In the genomic region with DNA sequence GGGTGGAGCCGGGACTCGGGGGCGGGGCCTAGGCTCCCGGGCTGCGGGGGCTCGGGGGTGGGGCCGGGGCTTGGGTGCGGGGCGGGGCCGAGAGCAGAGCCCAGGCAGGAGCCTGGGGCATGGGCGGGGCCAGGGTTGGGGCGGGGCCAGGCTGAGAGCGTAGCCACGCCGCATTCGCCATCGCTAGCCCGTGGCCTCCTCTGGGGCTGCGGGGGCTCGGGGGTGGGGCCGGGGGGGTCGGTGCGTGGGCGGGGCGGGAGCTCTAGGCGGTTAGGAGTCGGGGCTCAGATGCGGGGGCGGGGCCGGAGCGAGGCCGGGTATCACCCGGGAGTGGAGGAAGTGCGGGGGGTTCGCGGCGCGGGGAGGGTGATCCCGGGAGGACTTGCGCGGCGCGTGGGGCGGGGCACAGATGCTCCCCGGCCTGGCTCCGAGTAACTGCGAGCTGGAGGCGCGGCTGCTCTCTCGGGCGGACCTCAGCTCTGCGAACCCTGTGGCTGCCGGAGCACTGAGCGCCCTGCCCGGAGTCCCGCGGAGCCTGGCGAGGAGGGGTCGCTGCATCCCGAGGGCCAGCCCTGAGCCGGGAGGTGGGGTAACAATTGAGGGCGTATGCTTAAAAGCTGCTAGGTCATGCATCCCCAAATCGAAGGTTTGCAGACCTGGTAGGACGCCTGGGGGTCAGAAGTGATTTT, we compare ENCODE assay signal across 8 cellular contexts. TPM values are rescaled to one million over a fixed set of nuclear protein-coding genes. Genes with fewer than 3 reads are reported as not detected.
DNase-seq lines count a peak whose midpoint lies in the region; ATAC-seq and TF ChIP-seq lines count a peak whose summit lies in the region.

No MANE protein-coding gene starts in this region.

- POLR2A ChIA-PET in naive thymus-derived CD4-positive, alpha-beta T cell (lab: Charles Lee), result interaction anchor here (0.6 to 4.0 kb wide), 7 partner anchors 17 to 287 kb away, joined by 3 to 26 read pairs (median 3); partner anchors contain the start of gene FAM50B

- peaks cover 6% of the 10 kb centered on the region; the same call in 1 of the 2 replicates for H4K20me1 ChIP-seq in DND-41 (ENCODE audit: insufficient read depth, low read length)
- H4K20me1 ChIP-seq in GM23248 (ENCODE audit: insufficient read depth), result no peaks in the 10 kb centered on the region
- no peaks in the 10 kb centered on the region for H4K20me1 ChIP-seq in fibroblast of lung (ENCODE audit: control insufficient read depth, extremely low read depth, insufficient read depth, low read length)

- no peaks in the 10 kb centered on the region for H3K27me3 ChIP-seq in DND-41 (ENCODE audit: insufficient read depth, low read length, poor library complexity)
- H3K27me3 ChIP-seq in GM23248 (replicated peaks; ENCODE audit: insufficient read depth), result no peaks in the 10 kb centered on the region
- no peaks in the 10 kb centered on the region for H3K27me3 ChIP-seq in fibroblast of lung (ENCODE audit: control insufficient read depth, insufficient read depth, low read length)
- H3K27me3 ChIP-seq in naive thymus-derived CD4-positive, alpha-beta T cell (ENCODE audit: control insufficient read depth in 2 of 2, insufficient read depth in 2 of 2, low read length in 2 of 2), result no peaks in the 10 kb centered on the region

- no peaks in the 10 kb centered on the region for H3K9me3 Mint-ChIP-seq in activated T-helper 17 cell treated with anti-CD3 and anti-CD28 coated beads, Interleukin-2, amount 50 U/mL, for 72 hours
- peaks cover 0 to 10% (median 0%) of the 10 kb centered on the region in 11 donors for H3K9me3 Mint-ChIP-seq in naive thymus-derived CD4-positive, alpha-beta T cell
- H3K9me3 Mint-ChIP-seq in stimulated activated effector memory CD8-positive, alpha-beta T cell treated with anti-CD3 and anti-CD28 coated beads, Interleukin-12 subunit alpha, Interleukin-12 subunit beta, amount 100 ng/mL, for 72 hours, result no peaks in the 10 kb centered on the region

- H3K4me1 ChIP-seq in DND-41 (ENCODE audit: insufficient read depth, low read length) (peaks cover 23% of the 10 kb centered on the region), GM23248 (ENCODE audit: insufficient read depth) (peaks cover 13% of the 10 kb centered on the region), fibroblast of lung (ENCODE audit: control insufficient read depth, extremely low read depth, insufficient read depth, low read length) (peaks cover 2% of the 10 kb centered on the region)
- H3K4me1 ChIP-seq in naive thymus-derived CD4-positive, alpha-beta T cell (ENCODE audit: control insufficient read depth in 2 of 2, insufficient read depth in 2 of 2, low read length in 2 of 2), result peaks cover 10 to 14% of the 10 kb centered on the region in 2 donors

- H3K36me3 Mint-ChIP-seq in activated T-helper 17 cell treated with anti-CD3 and anti-CD28 coated beads, Interleukin-2, amount 50 U/mL, for 72 hours (ENCODE audit: low read depth), result peaks cover 35% of the 10 kb centered on the region
- peaks cover 9 to 22% (median 22%) of the 10 kb centered on the region in 5 donors for H3K36me3 Mint-ChIP-seq in naive thymus-derived CD4-positive, alpha-beta T cell
- H3K36me3 Mint-ChIP-seq in stimulated activated effector memory CD8-positive, alpha-beta T cell treated with anti-CD3 and anti-CD28 coated beads, Interleukin-12 subunit alpha, Interleukin-12 subunit beta, amount 100 ng/mL, for 72 hours, result peaks cover 37% of the 10 kb centered on the region

- H3K9me3 ChIP-seq in DND-41 (ENCODE audit: insufficient read depth, low read length, severe bottlenecking), result peaks cover 7% of the 10 kb centered on the region
- H3K9me3 ChIP-seq in GM23248 (ENCODE audit: low read depth), result no peaks in the 10 kb centered on the region
- H3K9me3 ChIP-seq in fibroblast of lung (ENCODE audit: control insufficient read depth, insufficient read depth, low read depth, low read length), result no peaks in the 10 kb centered on the region
- no peaks in the 10 kb centered on the region for H3K9me3 ChIP-seq in naive thymus-derived CD4-positive, alpha-beta T cell (ENCODE audit: control insufficient read depth in 2 of 3, low read length in 3 of 3)

- H3K4me2 ChIP-seq in DND-41 (ENCODE audit: insufficient read depth, low read length) (peak overlapping the region; percentile 93), GM23248 (ENCODE audit: unreplicated experiment) (peak overlapping the region; percentile 85), fibroblast of lung (ENCODE audit: extremely low read depth, insufficient read depth, low read length) (peak overlapping the region; percentile 64)

- intact Hi-C loops in naive thymus-derived CD4-positive, alpha-beta T cell (cut with micrococcal nuclease), result loop anchor here (1.0 to 10.0 kb wide), 27 partner anchors 20 to 1891 kb away; partner anchors contain the start of genes BPHL (in 2 of the 2), FAM50B (in 2 of the 2), GMDS (in 2 of the 2) and RIPK1 (in 2 of the 2)

- peaks cover 28% of the 10 kb centered on the region for H3K79me2 ChIP-seq in DND-41 (ENCODE audit: insufficient read depth, low read length)
- H3K79me2 ChIP-seq in GM23248 (ENCODE audit: insufficient read depth), result peaks cover 43% of the 10 kb centered on the region
- H3K79me2 ChIP-seq in fibroblast of lung (ENCODE audit: control insufficient read depth, insufficient read depth, low read length), result peaks cover 33% of the 10 kb centered on the region

- peak overlapping the region; percentile 88 for H3K4me3 Mint-ChIP-seq in activated T-helper 17 cell treated with anti-CD3 and anti-CD28 coated beads, Interleukin-2, amount 50 U/mL, for 72 hours
- peak overlapping the region; percentile 83 to 94 (median 87) for H3K4me3 Mint-ChIP-seq in naive thymus-derived CD4-positive, alpha-beta T cell
- peak overlapping the region; percentile 83 for H3K4me3 Mint-ChIP-seq in stimulated activated effector memory CD8-positive, alpha-beta T cell treated with anti-CD3 and anti-CD28 coated beads, Interleukin-12 subunit alpha, Interleukin-12 subunit beta, amount 100 ng/mL, for 72 hours

- DNase-seq in DND-41, result peak; percentile 94
- peak; percentile 95 for DNase-seq in GM23248
- peak; percentile 88 to 89 for DNase-seq in Kasumi-1 (lab: John Stamatoyannopoulos, UW)
- DNase-seq in RKO (ENCODE audit: low spot score), result peak; percentile 91
- DNase-seq in fibroblast of lung (ENCODE audit: low read depth in 2 of 2), result peak; percentile 95
- peak; percentile 74 to 93 (median 86) for DNase-seq in naive thymus-derived CD4-positive, alpha-beta T cell
- DNase-seq in stimulated activated effector memory CD8-positive, alpha-beta T cell treated with anti-CD3 and anti-CD28 coated beads, Interleukin-12 subunit alpha, Interleukin-12 subunit beta, amount 100 ng/mL, for 72 hours (ENCODE audit: low spot score in 2 of 2), result peak; percentile 83 to 94

- H3K27ac ChIP-seq in DND-41 (ENCODE audit: low read length) (peak overlapping the region; percentile 74), GM23248 (peak overlapping the region; percentile 78), fibroblast of lung (ENCODE audit: insufficient read depth, low read length) (peak overlapping the region; percentile 64)
- H3K27ac ChIP-seq in naive thymus-derived CD4-positive, alpha-beta T cell (ENCODE audit: low read depth, low read length), result peak overlapping the region; percentile 76

- H3K4me1 Mint-ChIP-seq in activated T-helper 17 cell treated with anti-CD3 and anti-CD28 coated beads, Interleukin-2, amount 50 U/mL, for 72 hours, result peaks cover 42% of the 10 kb centered on the region
- H3K4me1 Mint-ChIP-seq in naive thymus-derived CD4-positive, alpha-beta T cell, result peaks cover 20 to 52% (median 37%) of the 10 kb centered on the region in 7 donors
- H3K4me1 Mint-ChIP-seq in stimulated activated effector memory CD8-positive, alpha-beta T cell treated with anti-CD3 and anti-CD28 coated beads, Interleukin-12 subunit alpha, Interleukin-12 subunit beta, amount 100 ng/mL, for 72 hours, result peaks cover 51% of the 10 kb centered on the region

- no peaks in the 10 kb centered on the region for H3F3A ChIP-seq in GM23248 (ENCODE audit: insufficient read depth)

- H3K36me3 ChIP-seq in DND-41 (ENCODE audit: insufficient read depth, low read length) (peaks cover 20% of the 10 kb centered on the region), GM23248 (ENCODE audit: low read depth) (0 out of 2 replicates have a peak, but pooled peaks cover 4% of the 10 kb centered on the region), fibroblast of lung (ENCODE audit: control insufficient read depth, insufficient read depth, low read length) (peaks cover 4% of the 10 kb centered on the region)
- H3K36me3 ChIP-seq in naive thymus-derived CD4-positive, alpha-beta T cell (ENCODE audit: control insufficient read depth in 2 of 3, insufficient read depth in 3 of 3, low read length in 3 of 3), result peaks cover 0 to 25% (median 0%) of the 10 kb centered on the region in 3 experiments

- in situ Hi-C loops in GM23248 (cut with MboI), result no loop called here

- CTCF ChIA-PET in naive thymus-derived CD4-positive, alpha-beta T cell (lab: Charles Lee), result interaction anchor here (0.8 to 2.5 kb wide), 3 partner anchors 9 to 286 kb away, joined by 3 to 12 read pairs (median 5); partner anchors contain the start of gene FAM50B

- H2AFZ ChIP-seq in DND-41 (ENCODE audit: low read depth, low read length), result peak overlapping the region; percentile 95
- H2AFZ ChIP-seq in GM23248, result peak overlapping the region; percentile 89
- peak overlapping the region; percentile 57 for H2AFZ ChIP-seq in fibroblast of lung (ENCODE audit: low read length)

- H3K9ac ChIP-seq in DND-41 (ENCODE audit: low read depth, low read length) (peak overlapping the region; percentile 69), GM23248 (peak overlapping the region; percentile 84), fibroblast of lung (ENCODE audit: insufficient read depth, low read length) (peak overlapping the region; percentile 50)

- ATAC-seq in DND-41 (ENCODE audit: insufficient read depth, low read depth), result peak; percentile 80
- ATAC-seq in activated T-helper 17 cell treated with anti-CD3 and anti-CD28 coated beads, Interleukin-2, amount 50 U/mL, for 72 hours (replicated peaks), result peak; percentile 90
- ATAC-seq in naive thymus-derived CD4-positive, alpha-beta T cell, result peak; percentile 97
- peak; percentile 91 for ATAC-seq in stimulated activated effector memory CD8-positive, alpha-beta T cell treated with anti-CD3 and anti-CD28 coated beads, Interleukin-12 subunit alpha, Interleukin-12 subunit beta, amount 100 ng/mL, for 72 hours

- WGBS in GM23248 (ENCODE audit: low coverage in 1 of 2, low lambda C conversion rate in 2 of 2, missing lambda C conversion rate in 2 of 2), 2 experiments, result 0 to 2% methylated on average over 13 to 47 of the region's 64 CpGs

- no peak for TF ChIP-seq CTCF in DND-41 (IDR thresholded peaks at IDR 0.05; ENCODE audit: borderline replicate concordance, extremely low read depth, low read length, poor library complexity, severe bottlenecking)
- TF ChIP-seq CTCF in fibroblast of lung (conservative IDR thresholded peaks at IDR 0.05 in 1 of 2, IDR thresholded peaks at IDR 0.05 in 1 of 2; ENCODE audit: low read depth in 1 of 2, low read length in 2 of 2), result no peak

- peak overlapping the region; percentile 44 for H3K27ac Mint-ChIP-seq in activated T-helper 17 cell treated with anti-CD3 and anti-CD28 coated beads, Interleukin-2, amount 50 U/mL, for 72 hours
- H3K27ac Mint-ChIP-seq in naive thymus-derived CD4-positive, alpha-beta T cell, result peak overlapping the region; percentile 55 to 88 (median 84)
- H3K27ac Mint-ChIP-seq in stimulated activated effector memory CD8-positive, alpha-beta T cell treated with anti-CD3 and anti-CD28 coated beads, Interleukin-12 subunit alpha, Interleukin-12 subunit beta, amount 100 ng/mL, for 72 hours, result peak overlapping the region; percentile 87

- H3K27me3 Mint-ChIP-seq in activated T-helper 17 cell treated with anti-CD3 and anti-CD28 coated beads, Interleukin-2, amount 50 U/mL, for 72 hours, result no peaks in the 10 kb centered on the region
- H3K27me3 Mint-ChIP-seq in naive thymus-derived CD4-positive, alpha-beta T cell, result no peaks in the 10 kb centered on the region

- H3K4me3 ChIP-seq in DND-41 (ENCODE audit: low read depth in 1 of 2, low read length in 2 of 2) (peak overlapping the region; percentile 54 to 87; a peak in 3 of 4 replicates), GM23248 (peak overlapping the region; percentile 90), fibroblast of lung (replicated peaks in 1 of 4; ENCODE audit: control extremely low read depth in 1 of 4, insufficient read depth in 1 of 4, low read depth in 3 of 4, low read length in 4 of 4) (peak overlapping the region; percentile 55 to 79 (median 68))
- peak overlapping the region; percentile 67 for H3K4me3 ChIP-seq in naive thymus-derived CD4-positive, alpha-beta T cell (ENCODE audit: low read length)

- H3K9me2 ChIP-seq in GM23248 (ENCODE audit: insufficient read depth), result no peaks in the 10 kb centered on the region

RNA-seq across cellular contexts. Expression of gene ECI2, which starts 0.4 kb away (rescaled TPM):
- total RNA-seq in GM23248 (2014; rRNA removed; shearing (Covaris generic)), result 91.7 and 116 TPM in 2 replicates
- 134 and 138 TPM in 2 replicates for polyA plus RNA-seq in GM23248 (2016; fragmentation: Nextera tagmentation; extraction: Ambion mirVana)
- 10 to 100 TPM; 41.6 to 45.8 TPM for total RNA-seq in activated T-helper 17 cell treated with anti-CD3 and anti-CD28 coated beads, Interleukin-2, amount 50 U/mL, for 72 hours
- 91.4 and 157 TPM in 2 replicates for total RNA-seq in fibroblast of lung
- 85.2 and 130 TPM in 2 replicates for polyA plus RNA-seq in fibroblast of lung
- 107 and 162 TPM in 2 replicates for polyA plus RNA-seq in fibroblast of lung (2012)
- polyA minus RNA-seq in fibroblast of lung (ENCODE audit: low replicate concordance), result 37.0 and 76.5 TPM in 2 replicates
- 10 to 100 TPM; 19.9 to 69.0 (median 28.4) TPM for total RNA-seq in naive thymus-derived CD4-positive, alpha-beta T cell
- polyA plus RNA-seq in naive thymus-derived CD4-positive, alpha-beta T cell, result 10 to 100 TPM; 72.1 to 94.4 TPM

RNA-seq across cellular contexts. Expression of gene FAM217A, which starts 56.9 kb away (rescaled TPM):
- total RNA-seq in GM23248 (2014; rRNA removed; shearing (Covaris generic)), result not detected in 2 replicates
- polyA plus RNA-seq in GM23248 (2016; fragmentation: Nextera tagmentation; extraction: Ambion mirVana), result not detected in 2 replicates
- total RNA-seq in activated T-helper 17 cell treated with anti-CD3 and anti-CD28 coated beads, Interleukin-2, amount 50 U/mL, for 72 hours, result not detected
- total RNA-seq in fibroblast of lung, result not detected in 2 replicates
- polyA plus RNA-seq in fibroblast of lung, result not detected in 2 replicates
- not detected in 2 replicates for polyA plus RNA-seq in fibroblast of lung (2012)
- not detected in 2 replicates for polyA minus RNA-seq in fibroblast of lung (ENCODE audit: low replicate concordance)
- total RNA-seq in naive thymus-derived CD4-positive, alpha-beta T cell, result not detected
- polyA plus RNA-seq in naive thymus-derived CD4-positive, alpha-beta T cell, result under 1 TPM in 1 of 2 donors, not detected in 1; 0.16 TPM

Comparison
In these comparisons a context has a peak if more than half of its experiments do, and no peak if none do; other contexts are left out.
1. Peak in every context shown above with its lines: DNase-seq, ATAC-seq, H3K4me3 ChIP-seq and H3K27ac ChIP-seq.